In genomic region chr15:95149036-95149435, GRCh38 we compare ENCODE assay signal across 25 cellular contexts.
DNase-seq lines count a peak whose midpoint lies in the region; ATAC-seq and TF ChIP-seq lines count a peak whose summit lies in the region.
"Had no signal": no experiment of that assay in that cellular context is flagged by ENCODE, and none has a peak within 500 bp of the region (broad histone marks: within the 10 kb centered on the region; RNA-seq: fewer than 3 reads in every experiment).

No MANE protein-coding gene starts in this region.

- no peaks in the 10 kb centered on the region for H3K27me3 Mint-ChIP-seq in progenitor cell of endocrine pancreas
- H3K27me3 Mint-ChIP-seq: CD4-positive, alpha-beta memory T cell; CD4-positive, CD25-positive, alpha-beta regulatory T cell had no signal

- peaks cover 19% of the 10 kb centered on the region for H3K9me3 Mint-ChIP-seq in progenitor cell of endocrine pancreas (ENCODE audit: low read depth)

- ATAC-seq in GM18868 (IDR thresholded peaks at IDR 0.05; ENCODE audit: unreplicated experiment) (no peak), GM21515 (IDR thresholded peaks at IDR 0.05; ENCODE audit: unreplicated experiment) (no peak), GM18861 (IDR thresholded peaks at IDR 0.05; ENCODE audit: unreplicated experiment) (no peak)
- ATAC-seq: GM12878 had no signal

- peaks cover 8% of the 10 kb centered on the region for H3K4me1 Mint-ChIP-seq in progenitor cell of endocrine pancreas (ENCODE audit: low read depth)
- H3K4me1 Mint-ChIP-seq: CD14-positive monocyte; CD4-positive, alpha-beta memory T cell; CD4-positive, CD25-positive, alpha-beta regulatory T cell; CD8-positive, alpha-beta memory T cell had no signal

- H3K27ac Mint-ChIP-seq in progenitor cell of endocrine pancreas: peak overlapping the region; percentile 47
- H3K27ac Mint-ChIP-seq: CD14-positive monocyte; CD4-positive, CD25-positive, alpha-beta regulatory T cell; CD8-positive, alpha-beta memory T cell had no signal

- no peak for TF ChIP-seq CTCF in epithelial cell of esophagus (IDR thresholded peaks at IDR 0.05; ENCODE audit: insufficient read depth, low read depth, low read length, missing control alignments)
- no peak for TF ChIP-seq CTCF in progenitor cell of endocrine pancreas (IDR thresholded peaks at IDR 0.05; ENCODE audit: unreplicated experiment)

- no peak overlapping the region for H3K4me3 Mint-ChIP-seq in progenitor cell of endocrine pancreas (ENCODE audit: low read depth)
- H3K4me3 Mint-ChIP-seq: CD14-positive monocyte; CD4-positive, alpha-beta memory T cell; CD4-positive, CD25-positive, alpha-beta regulatory T cell; CD8-positive, alpha-beta memory T cell had no signal

- H3K4me3 ChIP-seq in epithelial cell of esophagus (ENCODE audit: low read length): no peak overlapping the region
- H3K4me3 ChIP-seq: BLaER1, GM12878 had no signal

- DNase-seq in amniotic epithelial cell (ENCODE audit: low read depth): peak; percentile 14
- peak; percentile 63 for DNase-seq in epithelial cell of esophagus (ENCODE audit: low read depth)
- DNase-seq in progenitor cell of endocrine pancreas (ENCODE audit: low spot score, unreplicated experiment): no peak
- no peak for DNase-seq in SKM-1 (lab: John Stamatoyannopoulos, UW; ENCODE audit: unreplicated experiment)
- DNase-seq: 8988T; ACHN; BE2C; C1 segment of cervical spinal cord; CD4-positive, alpha-beta memory T cell; CD4-positive, CD25-positive, alpha-beta regulatory T cell; CD8-positive, alpha-beta memory T cell; COR-L47; DMS 273 treated with DMSO at 0.1 percent for 48 hours; DMS153; DMS53; DMS79; DND-41; EL; GDM1 had no signal

- peaks cover 6% of the 10 kb centered on the region for H3K36me3 Mint-ChIP-seq in progenitor cell of endocrine pancreas (ENCODE audit: insufficient read depth)
- H3K36me3 Mint-ChIP-seq: CD14-positive monocyte; CD4-positive, alpha-beta memory T cell; CD4-positive, CD25-positive, alpha-beta regulatory T cell had no signal

Comparison
In these comparisons a context has a peak if more than half of its experiments do, and no peak if none do; other contexts are left out.
1. DNase-seq: peak in amniotic epithelial cell (single experiment) and epithelial cell of esophagus (single experiment); none in progenitor cell of endocrine pancreas (single experiment) and SKM-1 (single experiment).